20 cellular contexts compared by ENCODE assay signal in the genomic region with DNA sequence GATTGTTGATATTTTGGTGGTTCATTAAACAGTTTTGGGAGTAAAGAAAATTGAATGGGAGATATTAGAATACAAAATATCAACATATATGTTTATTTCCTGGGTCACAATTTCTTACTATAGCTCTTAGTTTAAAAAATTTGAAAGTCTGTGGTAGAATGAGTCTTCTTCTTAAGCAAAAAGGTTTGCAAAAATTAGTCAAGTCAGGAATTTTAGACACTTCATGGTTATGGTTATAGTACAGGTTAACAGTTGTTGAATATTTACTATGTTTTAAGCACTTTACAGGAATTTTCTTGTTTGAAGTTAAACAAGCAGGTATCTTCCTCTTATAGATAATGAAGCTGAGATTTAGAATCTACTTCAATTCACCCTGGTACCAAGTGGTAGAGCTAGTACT.
"Had no signal": no experiment of that assay in that cellular context is flagged by ENCODE, and none has a peak within 500 bp of the region (broad histone marks: within the 10 kb centered on the region; RNA-seq: fewer than 3 reads in every experiment).

No MANE protein-coding gene starts in this region.

- H3K4me1 ChIP-seq: neural progenitor cell, pancreas, uterus had no signal

- H3K27ac Mint-ChIP-seq: neural progenitor cell; progenitor cell of endocrine pancreas; stimulated activated naive CD8-positive, alpha-beta T cell treated with anti-CD3 and anti-CD28 coated beads, Interleukin-15, Interleukin-2, amounts not matched to agents 100 ng/mL and 50 ng/mL, for 24 hours had no signal

- H3K27me3 Mint-ChIP-seq: naive thymus-derived CD8-positive, alpha-beta T cell; progenitor cell of endocrine pancreas; stimulated activated naive CD8-positive, alpha-beta T cell treated with anti-CD3 and anti-CD28 coated beads, Interleukin-15, Interleukin-2, amounts not matched to agents 100 ng/mL and 50 ng/mL, for 24 hours had no signal

- ATAC-seq: left colon; left ventricle myocardium superior; naive thymus-derived CD8-positive, alpha-beta T cell; pancreas; right cardiac atrium had no signal

- H3K9ac ChIP-seq: neural progenitor cell had no signal

- H3K27ac ChIP-seq: coronary artery, hepatocyte, neural progenitor cell, pancreas, tibial artery, upper lobe of left lung, uterus had no signal

- H3K4me3 ChIP-seq: coronary artery, hepatocyte, lung, neural progenitor cell, pancreas, smooth muscle cell, tibial artery, upper lobe of left lung, uterus had no signal

- DNase-seq: effector CD4-positive, alpha-beta T cell; foreskin melanocyte; head of caudate nucleus; left colon; left ventricle myocardium superior; naive thymus-derived CD8-positive, alpha-beta T cell; occipital lobe; pancreas; right cardiac atrium; stimulated activated CD4-positive, alpha-beta T cell treated with anti-CD3 and anti-CD28 coated beads, Interleukin-2, amount 100 ng/mL, for 48 hours; tibial artery; upper lobe of left lung; uterus had no signal

- H3K27me3 ChIP-seq: hepatocyte, neural progenitor cell, pancreas, tibial artery, upper lobe of left lung, uterus had no signal

- H2AFZ ChIP-seq: hepatocyte, neural progenitor cell had no signal

- H3K4me3 Mint-ChIP-seq: naive thymus-derived CD8-positive, alpha-beta T cell; neural progenitor cell; stimulated activated naive CD8-positive, alpha-beta T cell treated with anti-CD3 and anti-CD28 coated beads, Interleukin-15, Interleukin-2, amounts not matched to agents 100 ng/mL and 50 ng/mL, for 24 hours had no signal

- H3K4me1 Mint-ChIP-seq: neural progenitor cell had no signal

- H3K4me2 ChIP-seq: hepatocyte, neural progenitor cell, smooth muscle cell had no signal

- H3K9me3 Mint-ChIP-seq: neural progenitor cell had no signal

- H3K36me3 ChIP-seq: pancreas, uterus had no signal

- H3K9me3 ChIP-seq: pancreas, tibial artery, upper lobe of left lung, uterus had no signal
